12 cellular contexts compared by ENCODE assay signal in genomic region chr3:123602325-123602724, GRCh38. TPM values are rescaled to one million over a fixed set of nuclear protein-coding genes. Genes with fewer than 3 reads are reported as not detected.
A peak's percentile ranks its signal among the peaks of the same experiment; 100 is the strongest.
DNase-seq lines count a peak whose midpoint lies in the region; ATAC-seq, FAIRE-seq and TF ChIP-seq lines count a peak whose summit lies in the region.
"Had no signal": no experiment of that assay in that cellular context is flagged by ENCODE, and none has a peak within 500 bp of the region (broad histone marks: within the 10 kb centered on the region; RNA-seq: fewer than 3 reads in every experiment).

No MANE protein-coding gene starts in this region.

- H3K4me1 Mint-ChIP-seq in activated T-helper 17 cell treated with anti-CD3 and anti-CD28 coated beads, Interleukin-2, amount 50 U/mL, for 72 hours, result peaks cover 14% of the 10 kb centered on the region

- 79 to 95% (median 83%) methylated on average over 1 of the region's 1 CpG for WGBS in heart left ventricle, 4 donors

- H3K36me3 Mint-ChIP-seq in activated T-helper 17 cell treated with anti-CD3 and anti-CD28 coated beads, Interleukin-2, amount 50 U/mL, for 72 hours (ENCODE audit: low read depth), result peaks cover 8% of the 10 kb centered on the region

- TF ChIP-seq CTCF in endothelial cell of umbilical vein (IDR thresholded peaks at IDR 0.05; ENCODE audit: extremely low read depth in 1 of 2, insufficient read depth in 1 of 2, low read depth in 1 of 2, low read length in 2 of 2) (no peak), retinal pigment epithelial cell (conservative IDR thresholded peaks at IDR 0.05; ENCODE audit: low read depth, low read length) (no peak), heart left ventricle (IDR thresholded peaks at IDR 0.05) (no peak)

- no peaks in the 10 kb centered on the region for H3K27me3 Mint-ChIP-seq in activated T-helper 17 cell treated with anti-CD3 and anti-CD28 coated beads, Interleukin-2, amount 50 U/mL, for 72 hours

- ATAC-seq in GM21529 (IDR thresholded peaks at IDR 0.05; ENCODE audit: unreplicated experiment) (no peak), heart left ventricle (no peak)
- no peak for ATAC-seq in activated T-helper 17 cell treated with anti-CD3 and anti-CD28 coated beads, Interleukin-2, amount 50 U/mL, for 72 hours (replicated peaks)
- ATAC-seq: stimulated activated naive CD8-positive, alpha-beta T cell treated with anti-CD3 and anti-CD28 coated beads, Interleukin-15, Interleukin-2, amounts not matched to agents 100 U/mL and 50 U/mL, for 24 hours had no signal

- FAIRE-seq in endothelial cell of umbilical vein (lab: Jason Lieb, UNC), result peak; percentile 63

- no peaks in the 10 kb centered on the region for H3K27me3 ChIP-seq in endothelial cell of umbilical vein (ENCODE audit: control insufficient read depth in 2 of 2, insufficient read depth in 2 of 2, low read length in 2 of 2)
- H3K27me3 ChIP-seq in heart left ventricle, result no peaks in the 10 kb centered on the region
- H3K27me3 ChIP-seq: cardiac muscle cell, SJCRH30 had no signal

- H4K20me1 ChIP-seq in endothelial cell of umbilical vein (replicated peaks; ENCODE audit: control insufficient read depth, extremely low read depth, insufficient read depth, low read length), result no peaks in the 10 kb centered on the region

- no peaks in the 10 kb centered on the region for H3K79me2 ChIP-seq in endothelial cell of umbilical vein (ENCODE audit: control insufficient read depth, insufficient read depth, low read length)

- no peak overlapping the region for H3K27ac Mint-ChIP-seq in activated T-helper 17 cell treated with anti-CD3 and anti-CD28 coated beads, Interleukin-2, amount 50 U/mL, for 72 hours
- H3K27ac Mint-ChIP-seq: H9 had no signal

- no peaks in the 10 kb centered on the region for H3K9me3 Mint-ChIP-seq in activated T-helper 17 cell treated with anti-CD3 and anti-CD28 coated beads, Interleukin-2, amount 50 U/mL, for 72 hours
- H3K9me3 Mint-ChIP-seq: H9 had no signal

- no peak overlapping the region for H2AFZ ChIP-seq in endothelial cell of umbilical vein (ENCODE audit: low read depth, low read length)

- H3K4me3 Mint-ChIP-seq in activated T-helper 17 cell treated with anti-CD3 and anti-CD28 coated beads, Interleukin-2, amount 50 U/mL, for 72 hours, result no peak overlapping the region
- H3K4me3 Mint-ChIP-seq: H9 had no signal

- CTCF ChIA-PET in endothelial cell of umbilical vein (lab: Charles Lee), result interaction anchor here (1.1 to 1.9 kb wide), 4 partner anchors 17 to 43 kb away, joined by 3 to 9 read pairs (median 7); partner anchors contain the start of gene HACD2

- H3K27ac ChIP-seq in endothelial cell of umbilical vein (ENCODE audit: insufficient read depth, low read depth, low read length) (no peak overlapping the region), heart left ventricle (no peak overlapping the region)
- H3K27ac ChIP-seq: cardiac muscle cell, SJCRH30 had no signal

- no peaks in the 10 kb centered on the region for H3K9me1 ChIP-seq in endothelial cell of umbilical vein (replicated peaks; ENCODE audit: control insufficient read depth, extremely low read depth, insufficient read depth, low read length)

- BruUV-seq in endothelial cell of umbilical vein (replicated peaks; lab: Mats Ljungman, UMichigan), result no TSS peak

- no peak overlapping the region for H3K4me3 ChIP-seq in endothelial cell of umbilical vein (replicated peaks in 1 of 3; ENCODE audit: insufficient read depth in 1 of 3, low read depth in 1 of 3, low read length in 3 of 3)
- no peak overlapping the region for H3K4me3 ChIP-seq in retinal pigment epithelial cell (ENCODE audit: low read length)
- no peak overlapping the region for H3K4me3 ChIP-seq in heart left ventricle
- H3K4me3 ChIP-seq: cardiac muscle cell, SJCRH30 had no signal

- DNase-seq in ELR (ENCODE audit: low read depth) (peak; percentile 90), OCI-M1 (lab: John Stamatoyannopoulos, UW) (peak; percentile 19), endothelial cell of umbilical vein (ENCODE audit: low read depth, low spot score) (peak; percentile 83), retinal pigment epithelial cell (ENCODE audit: low read depth) (peak; percentile 67), heart left ventricle (no peak)
- DNase-seq: H9; NCI-H187 treated with DMSO at 0.1 percent for 48 hours; stimulated activated naive CD8-positive, alpha-beta T cell treated with anti-CD3 and anti-CD28 coated beads, Interleukin-15, Interleukin-2, amounts not matched to agents 100 U/mL and 50 U/mL, for 24 hours had no signal

- TF ChIP-seq POLR2A in endothelial cell of umbilical vein (IDR thresholded peaks at IDR 0.05; ENCODE audit: low read depth, low read length) (no peak), heart left ventricle (IDR thresholded peaks at IDR 0.05) (no peak)

- POLR2A ChIA-PET in endothelial cell of umbilical vein (lab: Charles Lee), result no interaction called here

- H3K9ac ChIP-seq in endothelial cell of umbilical vein (replicated peaks; ENCODE audit: extremely low read depth, insufficient read depth, low read length), result no peak overlapping the region

- no peaks in the 10 kb centered on the region for H3K9me3 ChIP-seq in endothelial cell of umbilical vein (replicated peaks; ENCODE audit: control insufficient read depth, insufficient read depth, low read length)
- H3K9me3 ChIP-seq in heart left ventricle, result no peaks in the 10 kb centered on the region
- H3K9me3 ChIP-seq: SJCRH30 had no signal

- H3K4me1 ChIP-seq in endothelial cell of umbilical vein (ENCODE audit: control insufficient read depth, extremely low read depth, insufficient read depth, low read length) (peaks cover 6% of the 10 kb centered on the region), heart left ventricle (peaks cover 0 to 3% (median 0%) of the 10 kb centered on the region in 12 donors)

- H3K36me3 ChIP-seq in endothelial cell of umbilical vein (ENCODE audit: control insufficient read depth in 2 of 2, extremely low read depth in 1 of 2, insufficient read depth in 2 of 2, low read length in 2 of 2) (no peaks in the 10 kb centered on the region), heart left ventricle (peaks cover 0 to 4% (median 0%) of the 10 kb centered on the region in 9 donors)
- H3K36me3 ChIP-seq: cardiac muscle cell, SJCRH30 had no signal

- intact Hi-C loops in endothelial cell of umbilical vein (cut with micrococcal nuclease), result no loop called here
- intact Hi-C loops in heart left ventricle (cut with DNase I), result no loop called here

- no peak overlapping the region for H3K4me2 ChIP-seq in endothelial cell of umbilical vein (ENCODE audit: insufficient read depth, low read length)

- dilution Hi-C loops in endothelial cell of umbilical vein (cut with MboI; ENCODE audit: extremely low pct_ligation_motif_present, low sequenced_read_pairs), result no loop called here

TF ChIP-seq in endothelial cell of umbilical vein, 7 proteins besides CTCF, POLR2A, EP300 and RAD21:
- TF ChIP-seq POLR2AphosphoS5 (IDR thresholded peaks at IDR 0.05; ENCODE audit: insufficient read depth, low read depth, low read length) (no peak), FOS (IDR thresholded peaks at IDR 0.05; ENCODE audit: borderline replicate concordance, insufficient read depth, low read length) (peak; percentile 61), JUN (IDR thresholded peaks at IDR 0.05; ENCODE audit: borderline replicate concordance, insufficient read depth, insufficient read length, low read depth) (peak; percentile 19)

RNA-seq across cellular contexts. Expression of gene HACD2, which starts 17.5 kb away (rescaled TPM):
- total RNA-seq in endothelial cell of umbilical vein (20.9 and 23.5 TPM in 2 replicates), heart left ventricle (10 to 100 TPM in 4 of 9 donors, 1 to 10 TPM in 5; 8.8 to 23.3 (median 9.7) TPM)
- polyA plus RNA-seq in endothelial cell of umbilical vein (13.3 and 17.0 TPM in 2 replicates), heart left ventricle (10 to 100 TPM in 1 of 2 donors, 1 to 10 TPM in 1; 5.6 to 17.1 TPM)
- 14.5 and 15.4 TPM in 2 replicates for polyA plus RNA-seq in endothelial cell of umbilical vein (2011; cell fraction: cytosol; rRNA removed)
- polyA plus RNA-seq in endothelial cell of umbilical vein (2011; cell fraction: nucleus; rRNA removed), result 11.9 and 13.8 TPM in 2 replicates
- polyA plus RNA-seq in endothelial cell of umbilical vein (2012), result 11.3 and 18.7 TPM in 2 replicates
- 49.1 and 64.2 TPM in 2 replicates for polyA minus RNA-seq in endothelial cell of umbilical vein
- polyA minus RNA-seq in endothelial cell of umbilical vein (2011; cell fraction: cytosol; rRNA and poly(A)+ RNA removed), result 46.5 TPM
- 17.6 and 32.2 TPM in 2 replicates for polyA minus RNA-seq in endothelial cell of umbilical vein (2011; cell fraction: nucleus; rRNA and poly(A)+ RNA removed)
- total RNA-seq in activated T-helper 17 cell treated with anti-CD3 and anti-CD28 coated beads, Interleukin-2, amount 50 U/mL, for 72 hours, result 10 to 100 TPM; 22.4 to 31.3 TPM

Comparison
In these comparisons a context has a peak if more than half of its experiments do, and no peak if none do; other contexts are left out.
1. DNase-seq: peak in ELR (single experiment), OCI-M1 (single experiment), endothelial cell of umbilical vein (single experiment) and retinal pigment epithelial cell (single experiment); none in heart left ventricle (0 of 5).